In genomic region chr4:95087657-95088455, GRCh38 we compare ENCODE assay signal across 15 cellular contexts.
DNase-seq lines count a peak whose midpoint lies in the region; ATAC-seq and TF ChIP-seq lines count a peak whose summit lies in the region.
"Had no signal": no experiment of that assay in that cellular context is flagged by ENCODE, and none has a peak within 500 bp of the region (broad histone marks: within the 10 kb centered on the region; RNA-seq: fewer than 3 reads in every experiment).

No MANE protein-coding gene starts in this region.

- H3K27ac ChIP-seq in KMS-11 (peak overlapping the region; percentile 13; the same call in 1 of the 2 replicates), mammary epithelial cell (ENCODE audit: insufficient read depth, low read depth, low read length) (no peak overlapping the region), mesendoderm (ENCODE audit: low read depth, low read length) (no peak overlapping the region), Peyer's patch (no peak overlapping the region)
- H3K27ac ChIP-seq: coronary artery, tibial artery had no signal

- H3K4me1 ChIP-seq in BE2C (peaks cover 25% of the 10 kb centered on the region), KMS-11 (ENCODE audit: low read depth, poor library complexity, severe bottlenecking) (peaks cover 81% of the 10 kb centered on the region), mammary epithelial cell (ENCODE audit: insufficient read depth, low read length) (peaks cover 39% of the 10 kb centered on the region), mesendoderm (ENCODE audit: control insufficient read depth, low read depth, low read length) (no peaks in the 10 kb centered on the region), Peyer's patch (no peaks in the 10 kb centered on the region)
- H3K4me1 ChIP-seq: tibial artery had no signal

- H2BK5ac ChIP-seq in mesendoderm (ENCODE audit: low read length): no peak overlapping the region

- H2BK120ac ChIP-seq in mesendoderm (ENCODE audit: low read depth, low read length): no peak overlapping the region

- no peak overlapping the region for H2BK15ac ChIP-seq in mesendoderm (replicated peaks; ENCODE audit: low read depth)

- no peak overlapping the region for H3K4ac ChIP-seq in mesendoderm (ENCODE audit: low read depth, low read length)

- H4K20me1 ChIP-seq in KMS-11 (ENCODE audit: insufficient read depth) (no peaks in the 10 kb centered on the region), mammary epithelial cell (ENCODE audit: insufficient read depth, low read length) (no peaks in the 10 kb centered on the region)

- DNase-seq in BE2C (peak; percentile 56), mammary epithelial cell (no peak), mesendoderm (no peak), NCI-H187 (lab: John Stamatoyannopoulos, UW) (no peak), Peyer's patch (no peak)
- DNase-seq: activated CD8-positive, alpha-beta T cell treated with anti-CD3 and anti-CD28 coated beads, Interleukin-2, amount 10 ng/mL, durations not matched to agents 7 days and 5 days; anterior cingulate cortex; left ventricle myocardium superior; naive thymus-derived CD4-positive, alpha-beta T cell; tibial artery had no signal

- intact Hi-C loops in mammary epithelial cell (cut with micrococcal nuclease): loop anchor here (5.0 kb wide), 1 partner anchor 261 kb away; no protein-coding TSS in a partner anchor

- no peaks in the 10 kb centered on the region for H3K36me3 ChIP-seq in BE2C
- no peaks in the 10 kb centered on the region for H3K36me3 ChIP-seq in KMS-11 (ENCODE audit: insufficient read depth)
- H3K36me3 ChIP-seq in mammary epithelial cell (ENCODE audit: insufficient read depth, low read length): no peaks in the 10 kb centered on the region
- no peaks in the 10 kb centered on the region for H3K36me3 ChIP-seq in mesendoderm (ENCODE audit: control insufficient read depth, insufficient read depth, low read length)
- no peaks in the 10 kb centered on the region for H3K36me3 ChIP-seq in Peyer's patch
- H3K36me3 ChIP-seq: esophagus muscularis mucosa, tibial artery had no signal

- H3K9me3 ChIP-seq in BE2C (no peaks in the 10 kb centered on the region), mammary epithelial cell (replicated peaks; ENCODE audit: insufficient read depth, low read length) (no peaks in the 10 kb centered on the region), Peyer's patch (no peaks in the 10 kb centered on the region)
- H3K9me3 ChIP-seq: esophagus muscularis mucosa, tibial artery had no signal

- TF ChIP-seq POLR2A in Peyer's patch (IDR thresholded peaks at IDR 0.05): no peak

- H3K79me2 ChIP-seq in KMS-11 (ENCODE audit: insufficient read depth, low read depth) (no peaks in the 10 kb centered on the region), mammary epithelial cell (ENCODE audit: insufficient read depth, low read length) (no peaks in the 10 kb centered on the region), mesendoderm (ENCODE audit: control insufficient read depth, insufficient read depth, low read length) (no peaks in the 10 kb centered on the region)

- H3K56ac ChIP-seq in mesendoderm (ENCODE audit: low read length): no peak overlapping the region

- no peak overlapping the region for H4K5ac ChIP-seq in mesendoderm (ENCODE audit: low read length)

- no peaks in the 10 kb centered on the region for H3K79me1 ChIP-seq in mesendoderm (ENCODE audit: low read length)

- peak overlapping the region; percentile 36; the same call in 1 of the 2 replicates for H3K4me2 ChIP-seq in KMS-11
- no peak overlapping the region for H3K4me2 ChIP-seq in mammary epithelial cell (ENCODE audit: insufficient read depth, low read depth, low read length)
- H3K4me2 ChIP-seq in mesendoderm (ENCODE audit: low read length): no peak overlapping the region

- no peak overlapping the region for H4K8ac ChIP-seq in mesendoderm (ENCODE audit: low read depth, low read length)

- H3K27me3 ChIP-seq in BE2C (no peaks in the 10 kb centered on the region), KMS-11 (ENCODE audit: insufficient read depth, low read depth) (no peaks in the 10 kb centered on the region), mammary epithelial cell (ENCODE audit: insufficient read depth, low read length) (no peaks in the 10 kb centered on the region), mesendoderm (ENCODE audit: insufficient read depth, low read length, poor library complexity) (no peaks in the 10 kb centered on the region), Peyer's patch (no peaks in the 10 kb centered on the region)
- H3K27me3 ChIP-seq: esophagus muscularis mucosa, tibial artery had no signal

- ATAC-seq in GM21529 (IDR thresholded peaks at IDR 0.05; ENCODE audit: unreplicated experiment): no peak
- no peak for ATAC-seq in HG02885 (IDR thresholded peaks at IDR 0.05; ENCODE audit: poor library complexity, unreplicated experiment)
- ATAC-seq: activated CD8-positive, alpha-beta T cell treated with anti-CD3 and anti-CD28 coated beads, Interleukin-2, amount 10 ng/mL, durations not matched to agents 7 days and 5 days; left ventricle myocardium superior; naive thymus-derived CD4-positive, alpha-beta T cell had no signal

- dilution Hi-C loops in mammary epithelial cell (cut with HindIII; ENCODE audit: low sequenced_read_pairs): no loop called here

- no peak overlapping the region for H3K4me3 ChIP-seq in BE2C (ENCODE audit: low read depth, low read length)
- H3K4me3 ChIP-seq in KMS-11 (IDR thresholded peaks at IDR 0.05; ENCODE audit: insufficient read depth, low read depth, low read length): no peak overlapping the region
- H3K4me3 ChIP-seq in mammary epithelial cell (replicated peaks in 1 of 3; ENCODE audit: insufficient read depth in 1 of 3, low read depth in 2 of 3, low read length in 3 of 3): no peak overlapping the region
- no peak overlapping the region for H3K4me3 ChIP-seq in mesendoderm (ENCODE audit: low read length)
- no peak overlapping the region for H3K4me3 ChIP-seq in Peyer's patch
- H3K4me3 ChIP-seq: coronary artery, esophagus muscularis mucosa, tibial artery had no signal

- H3K23ac ChIP-seq in mesendoderm (ENCODE audit: low read length): no peak overlapping the region

- no peak overlapping the region for H3K9ac ChIP-seq in KMS-11
- H3K9ac ChIP-seq in mammary epithelial cell (ENCODE audit: insufficient read depth, low read length): no peak overlapping the region
- no peak overlapping the region for H3K9ac ChIP-seq in mesendoderm (ENCODE audit: low read length)

- H3K18ac ChIP-seq in mesendoderm (ENCODE audit: low read length): peak overlapping the region; percentile 39

- no TSS peak for BruUV-seq in mammary epithelial cell (replicated peaks; lab: Mats Ljungman, UMichigan)

- H2AK5ac ChIP-seq in mesendoderm (ENCODE audit: low read length): no peak overlapping the region

- H2AFZ ChIP-seq in KMS-11 (ENCODE audit: low read depth): no peak overlapping the region
- H2AFZ ChIP-seq in mammary epithelial cell (ENCODE audit: low read depth, low read length): peak overlapping the region; percentile 9

- in situ Hi-C loops in mammary epithelial cell (cut with MboI; ENCODE audit: low sequenced_read_pairs in 2 of 2): loop anchor here in 1 of 2 donors (10.0 to 25.0 kb wide), 2 partner anchors 151 to 323 kb away; no protein-coding TSS in a partner anchor

- 89% methylated on average over 2 of the region's 2 CpGs for WGBS in mammary epithelial cell (ENCODE audit: low coverage, missing lambda C conversion rate)
- 100% methylated on average over 2 of the region's 2 CpGs for WGBS in mesendoderm (ENCODE audit: extremely low coverage, insufficient coverage, low lambda C conversion rate)

- TF ChIP-seq CTCF in BE2C (IDR thresholded peaks at IDR 0.05; ENCODE audit: low read depth, low read length): no peak
- no peak for TF ChIP-seq CTCF in KMS-11 (conservative IDR thresholded peaks at IDR 0.05; ENCODE audit: low read depth, low read length)
- no peak for TF ChIP-seq CTCF in mammary epithelial cell (conservative IDR thresholded peaks at IDR 0.05 in 1 of 2, IDR thresholded peaks at IDR 0.05 in 1 of 2; ENCODE audit: extremely low read depth in 1 of 2, insufficient read depth in 1 of 2, low read depth in 1 of 2, low read length in 2 of 2)
- no peak for TF ChIP-seq CTCF in Peyer's patch (IDR thresholded peaks at IDR 0.05)

- CTCF ChIA-PET in mammary epithelial cell (lab: Charles Lee; ENCODE audit: low non-redundant PET): no interaction called here
